In the genomic region with DNA sequence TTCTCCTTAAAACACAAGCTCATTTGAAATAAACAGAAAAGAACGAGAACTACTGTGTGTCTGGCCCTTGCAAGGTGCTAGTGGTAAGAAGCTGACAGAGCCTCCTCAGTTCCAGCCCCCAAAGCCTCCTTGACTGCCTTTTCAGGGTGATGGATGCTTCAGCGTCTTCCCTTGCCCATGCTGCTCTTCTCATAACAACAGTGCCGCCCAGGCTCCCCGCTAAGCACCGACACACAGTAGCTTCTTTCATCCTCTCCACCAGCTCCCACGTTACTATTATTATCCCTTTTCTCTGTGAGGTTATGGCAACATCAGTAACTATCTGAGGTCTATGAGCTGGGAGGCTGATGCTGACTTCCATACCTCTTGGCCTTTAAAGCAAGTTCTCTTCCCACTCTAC, we compare ENCODE assay signal across 25 cellular contexts.
"Had no signal": no experiment of that assay in that cellular context is flagged by ENCODE, and none has a peak within 500 bp of the region (broad histone marks: within the 10 kb centered on the region; RNA-seq: fewer than 3 reads in every experiment).

No MANE protein-coding gene starts in this region.

- H3K9me3 Mint-ChIP-seq: dendritic cell treated with granulocyte-macrophage colony-stimulating factor and Interleukin-4, amounts not matched to agents 40 ng/mL and 50 ng/mL, for 4 days; endodermal cell; memory B cell had no signal

- H3K27ac Mint-ChIP-seq: dendritic cell treated with granulocyte-macrophage colony-stimulating factor and Interleukin-4, amounts not matched to agents 40 ng/mL and 50 ng/mL, for 4 days; effector memory CD8-positive, alpha-beta T cell; endodermal cell; immature natural killer cell; memory B cell had no signal

- H3K36me3 ChIP-seq: colonic mucosa, esophagus squamous epithelium, gastrocnemius medialis, heart left ventricle, left lung, lower lobe of right lung had no signal

- H3K27ac ChIP-seq: colonic mucosa, epithelial cell of prostate, esophagus squamous epithelium, gastrocnemius medialis, heart left ventricle, hepatocyte, left lung, lower lobe of right lung had no signal

- H3K4me3 ChIP-seq: colonic mucosa, esophagus squamous epithelium, gastrocnemius medialis, heart left ventricle, hepatocyte, left lung, lower lobe of right lung, mucosa of descending colon had no signal

- H3K27me3 Mint-ChIP-seq: dendritic cell treated with granulocyte-macrophage colony-stimulating factor and Interleukin-4, amounts not matched to agents 40 ng/mL and 50 ng/mL, for 4 days; memory B cell had no signal

- DNase-seq: cerebellar nuclear complex; colonic mucosa; cortex of kidney; effector CD8-positive, alpha-beta T cell; effector memory CD8-positive, alpha-beta T cell; endodermal cell; erythroblast; esophagus squamous epithelium; foreskin fibroblast; foreskin melanocyte; gastrocnemius medialis; glutamatergic neuron; heart left ventricle; immature natural killer cell; left cardiac atrium; left lung; left ventricle myocardium superior; lower lobe of right lung; mesendoderm; mucosa of descending colon had no signal

- H3K4me1 ChIP-seq: colonic mucosa, esophagus squamous epithelium, gastrocnemius medialis, heart left ventricle, left lung, lower lobe of right lung had no signal

- H3K4me3 Mint-ChIP-seq: dendritic cell treated with granulocyte-macrophage colony-stimulating factor and Interleukin-4, amounts not matched to agents 40 ng/mL and 50 ng/mL, for 4 days; effector memory CD8-positive, alpha-beta T cell; endodermal cell; immature natural killer cell; memory B cell had no signal

- H3K27me3 ChIP-seq: colonic mucosa, esophagus squamous epithelium, gastrocnemius medialis, heart left ventricle, hepatocyte, left lung had no signal

- H3K4me1 Mint-ChIP-seq: immature natural killer cell, memory B cell had no signal

- ATAC-seq: effector memory CD8-positive, alpha-beta T cell; esophagus mucosa; gastrocnemius medialis; heart left ventricle; left cardiac atrium; left lung; left ventricle myocardium superior; lower lobe of right lung; mucosa of descending colon had no signal

- H3K9me3 ChIP-seq: colonic mucosa, esophagus squamous epithelium, gastrocnemius medialis, heart left ventricle, left lung, lower lobe of right lung, mucosa of descending colon had no signal
